In the genomic region with DNA sequence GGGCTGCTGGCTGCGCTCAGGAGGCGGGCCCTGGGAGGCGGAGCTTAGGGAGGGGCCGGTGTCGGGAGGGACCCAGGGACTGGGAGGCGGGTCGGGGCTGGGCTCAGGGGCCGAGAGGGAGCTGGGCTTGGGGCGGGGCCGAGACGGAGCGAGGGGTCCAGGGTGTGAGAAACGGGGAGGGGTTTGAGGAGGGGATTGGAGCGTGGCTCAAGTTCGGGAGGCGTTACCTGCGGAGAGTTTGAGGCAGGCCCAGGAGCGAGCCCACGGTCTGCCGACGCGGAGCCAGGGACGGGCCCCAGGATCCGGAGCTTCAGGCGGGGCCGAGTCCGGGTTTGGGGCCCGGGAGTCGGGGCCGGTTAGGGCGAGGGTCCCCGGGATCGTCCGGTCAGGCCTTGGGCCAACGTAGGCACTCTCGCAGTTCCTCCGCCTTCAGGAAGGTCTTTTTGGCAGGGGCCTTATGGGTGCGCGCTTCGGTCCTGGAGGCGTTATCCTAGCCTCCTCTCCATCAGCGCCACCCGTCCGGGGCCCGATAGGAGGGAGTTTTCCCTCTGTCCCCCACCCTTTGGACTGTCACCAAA, we compare ENCODE assay signal across 8 cellular contexts. TPM values are rescaled to one million over a fixed set of nuclear protein-coding genes. Genes with fewer than 3 reads are reported as not detected.
A peak's percentile ranks its signal among the peaks of the same experiment; 100 is the strongest.
DNase-seq lines count a peak whose midpoint lies in the region; ATAC-seq, FAIRE-seq and TF ChIP-seq lines count a peak whose summit lies in the region.
"Not testable (repeated sequence)": the region's sequence is repeated elsewhere in the genome, so short reads cannot be mapped to it uniquely, and the experiment has no call there.

No MANE protein-coding gene starts in this region.

- not testable (repeated sequence) for H3K9me3 ChIP-seq in OCI-LY3 (ENCODE audit: insufficient read depth, low read length); endocrine pancreas (ENCODE audit: control insufficient read depth, low read length); upper lobe of left lung

- H3K27me3 Mint-ChIP-seq in activated T-helper 17 cell treated with anti-CD3 and anti-CD28 coated beads, Interleukin-2, amount 50 U/mL, for 72 hours; immature natural killer cell (ENCODE audit: low read depth in 3 of 3): not testable (repeated sequence)
- H3K27me3 Mint-ChIP-seq in osteocyte (ENCODE audit: unreplicated experiment): peaks cover 12% of the 10 kb centered on the region

- not testable (repeated sequence) for H4K20me1 ChIP-seq in OCI-LY3 (ENCODE audit: insufficient read depth, low read length)

- not testable (repeated sequence) for H3K36me3 ChIP-seq in OCI-LY3 (replicated peaks; ENCODE audit: low read depth, low read length); endocrine pancreas (ENCODE audit: control insufficient read depth, insufficient read depth, low read length); upper lobe of left lung

- not testable (repeated sequence) for H3K4me1 ChIP-seq in OCI-LY3 (ENCODE audit: low read length); endocrine pancreas (ENCODE audit: control insufficient read depth, insufficient read depth, low read length); upper lobe of left lung

- FAIRE-seq in HTR-8/SVneo (lab: Jason Lieb, UNC): not testable (repeated sequence)

- H3K27ac ChIP-seq in OCI-LY3 (ENCODE audit: low read length): not testable (repeated sequence)
- H3K27ac ChIP-seq in upper lobe of left lung: peak overlapping the region in 3 of 4 donors; percentile 81 to 89 (median 89)

- not testable (repeated sequence) for H3K9me3 Mint-ChIP-seq in activated T-helper 17 cell treated with anti-CD3 and anti-CD28 coated beads, Interleukin-2, amount 50 U/mL, for 72 hours; immature natural killer cell; osteocyte (ENCODE audit: unreplicated experiment)

- peak overlapping the region; percentile 95 for H3K27ac Mint-ChIP-seq in activated T-helper 17 cell treated with anti-CD3 and anti-CD28 coated beads, Interleukin-2, amount 50 U/mL, for 72 hours
- H3K27ac Mint-ChIP-seq in immature natural killer cell (peak overlapping the region in 3 of 6 donors; percentile 85 to 96 (median 95)), osteocyte (ENCODE audit: unreplicated experiment) (peak overlapping the region; percentile 18)

- peak; percentile 45 for DNase-seq in D341Med (ENCODE audit: low spot score)
- peak; percentile 39 for DNase-seq in HTR-8/SVneo (ENCODE audit: insufficient read length, low spot score)
- DNase-seq in immature natural killer cell: peak in 1 of 3 donors; percentile 7
- DNase-seq in osteocyte (ENCODE audit: extremely low spot score, unreplicated experiment); upper lobe of left lung: not testable (repeated sequence)

- not testable (repeated sequence) for H2AFZ ChIP-seq in OCI-LY3 (ENCODE audit: low read depth, low read length)

- WGBS in upper lobe of left lung, 2 donors: 0 to 2% methylated on average over 14 to 21 of the region's 45 CpGs

- TF ChIP-seq EP300 in upper lobe of left lung (IDR thresholded peaks at IDR 0.05): not testable (repeated sequence)

- H3K4me3 Mint-ChIP-seq in activated T-helper 17 cell treated with anti-CD3 and anti-CD28 coated beads, Interleukin-2, amount 50 U/mL, for 72 hours: peak overlapping the region; percentile 85
- peak overlapping the region; percentile 89 to 98 (median 94) for H3K4me3 Mint-ChIP-seq in immature natural killer cell
- peak overlapping the region; percentile 86 for H3K4me3 Mint-ChIP-seq in osteocyte (ENCODE audit: unreplicated experiment)

- H3K4me3 ChIP-seq in OCI-LY3 (ENCODE audit: low read length): peak overlapping the region; percentile 82
- not testable (repeated sequence) for H3K4me3 ChIP-seq in endocrine pancreas (ENCODE audit: control insufficient read depth, insufficient read depth, low read length)
- peak overlapping the region; percentile 38 to 78 (median 70) for H3K4me3 ChIP-seq in upper lobe of left lung

- not testable (repeated sequence) for H3K27me3 ChIP-seq in OCI-LY3 (ENCODE audit: low read depth, low read length); endocrine pancreas (ENCODE audit: control insufficient read depth, insufficient read depth, low read length); upper lobe of left lung

- H3K4me2 ChIP-seq in OCI-LY3 (ENCODE audit: low read length): peak overlapping the region; percentile 73

- not testable (repeated sequence) for H3K79me2 ChIP-seq in OCI-LY3 (ENCODE audit: low read length)

- peak in 2 of 4 donors; percentile 35 to 39 for TF ChIP-seq POLR2A in upper lobe of left lung (IDR thresholded peaks at IDR 0.05)

- not testable (repeated sequence) for H3K36me3 Mint-ChIP-seq in activated T-helper 17 cell treated with anti-CD3 and anti-CD28 coated beads, Interleukin-2, amount 50 U/mL, for 72 hours (ENCODE audit: low read depth); immature natural killer cell; osteocyte (ENCODE audit: unreplicated experiment)

- not testable (repeated sequence) for H3K4me1 Mint-ChIP-seq in activated T-helper 17 cell treated with anti-CD3 and anti-CD28 coated beads, Interleukin-2, amount 50 U/mL, for 72 hours
- peaks cover 13 to 14% of the 10 kb centered on the region in 2 donors for H3K4me1 Mint-ChIP-seq in immature natural killer cell
- peaks cover 11% of the 10 kb centered on the region for H3K4me1 Mint-ChIP-seq in osteocyte (ENCODE audit: unreplicated experiment)

- ATAC-seq in activated T-helper 17 cell treated with anti-CD3 and anti-CD28 coated beads, Interleukin-2, amount 50 U/mL, for 72 hours (replicated peaks); upper lobe of left lung (ENCODE audit: low FRiP score in 2 of 2): not testable (repeated sequence)

- TF ChIP-seq CTCF in OCI-LY3 (IDR thresholded peaks at IDR 0.05; ENCODE audit: low read depth, low read length); osteocyte (IDR thresholded peaks at IDR 0.05); upper lobe of left lung (IDR thresholded peaks at IDR 0.05): not testable (repeated sequence)

- H3K9ac ChIP-seq in OCI-LY3 (ENCODE audit: low read length) (peak overlapping the region; percentile 67), endocrine pancreas (ENCODE audit: control insufficient read depth, insufficient read depth, low read length) (peak overlapping the region; percentile 24)

RNA-seq across cellular contexts. Expression of a gene that starts 44.3 kb away (rescaled TPM):
- total RNA-seq in activated T-helper 17 cell treated with anti-CD3 and anti-CD28 coated beads, Interleukin-2, amount 50 U/mL, for 72 hours: 10 to 100 TPM; 24.1 to 37.9 TPM
- 10 to 100 TPM; 18.2 to 27.0 (median 19.5) TPM for polyA plus RNA-seq in immature natural killer cell
- total RNA-seq in osteocyte (15.8 and 18.5 TPM in 2 replicates), upper lobe of left lung (10 to 100 TPM; 15.7 to 24.1 (median 18.7) TPM)
